In the genomic region with DNA sequence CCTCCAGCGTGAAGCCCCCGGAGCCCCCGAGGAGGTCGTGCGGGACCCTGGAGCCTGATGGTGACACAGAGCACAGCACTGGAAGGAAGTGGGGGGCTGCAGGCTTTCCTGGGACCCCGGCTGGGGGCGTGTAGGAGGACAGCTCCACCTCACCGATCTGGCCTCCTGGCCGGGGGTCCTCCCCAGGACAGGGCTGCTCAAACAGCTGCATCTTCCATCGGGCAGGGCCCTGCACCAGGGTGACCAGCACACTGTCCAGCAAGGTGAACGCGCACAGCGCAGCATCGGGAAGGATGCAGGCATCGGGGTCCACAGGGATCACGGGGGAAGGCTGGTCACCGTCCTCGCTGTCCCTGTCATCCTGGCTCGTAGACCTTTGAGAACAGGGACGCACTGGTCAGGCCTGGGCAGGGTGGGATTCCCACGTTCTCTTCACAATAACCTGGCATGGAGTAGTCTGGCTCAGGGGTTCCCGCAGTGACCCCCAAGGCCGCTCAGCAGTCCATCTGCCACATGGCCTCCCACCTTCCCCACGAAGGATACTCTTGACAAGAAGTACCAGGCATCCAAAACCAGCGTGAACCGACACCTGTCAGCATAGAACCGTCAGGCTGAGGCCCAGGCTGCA, we compare ENCODE assay signal across 9 cellular contexts. TPM values are rescaled to one million over a fixed set of nuclear protein-coding genes. Genes with fewer than 3 reads are reported as not detected.
A peak's percentile ranks its signal among the peaks of the same experiment; 100 is the strongest.
DNase-seq lines count a peak whose midpoint lies in the region; TF ChIP-seq lines count a peak whose summit lies in the region.
"Had no signal": no experiment of that assay in that cellular context is flagged by ENCODE, and none has a peak within 500 bp of the region (broad histone marks: within the 10 kb centered on the region; RNA-seq: fewer than 3 reads in every experiment).

No MANE protein-coding gene starts in this region.

- H3K79me2 ChIP-seq in PC-9 (ENCODE audit: low read depth) (peaks cover 7% of the 10 kb centered on the region; the same call in 1 of the 2 replicates), neural progenitor cell (ENCODE audit: low read depth) (peaks cover 15% of the 10 kb centered on the region)

- peaks cover 24% of the 10 kb centered on the region for H3K4me1 ChIP-seq in CD4-positive, alpha-beta memory T cell (ENCODE audit: insufficient read depth, low read length)
- peaks cover 10% of the 10 kb centered on the region for H3K4me1 ChIP-seq in PC-9 (replicated peaks; ENCODE audit: insufficient read depth)
- H3K4me1 ChIP-seq in neural progenitor cell, result peaks cover 5% of the 10 kb centered on the region

- peaks cover 17 to 43% (median 28%) of the 10 kb centered on the region in 4 donors for H3K4me1 Mint-ChIP-seq in CD4-positive, alpha-beta memory T cell
- peaks cover 31% of the 10 kb centered on the region for H3K4me1 Mint-ChIP-seq in neural progenitor cell

- CTCF ChIA-PET in CD4-positive, alpha-beta memory T cell (lab: Charles Lee; ENCODE audit: partially characterized antibody), result no interaction called here
- CTCF ChIA-PET in PC-9 (lab: Charles Lee), result interaction anchor here (1.7 kb wide), 1 partner anchor 50 kb away, joined by 5 read pairs; no protein-coding TSS in a partner anchor

- peak overlapping the region in 1 of 2 donors; percentile 81 for H3K4me3 ChIP-seq in CD4-positive, alpha-beta memory T cell (ENCODE audit: low read length in 2 of 2)
- H3K4me3 ChIP-seq in PC-9 (peak overlapping the region; percentile 62), epithelial cell of esophagus (ENCODE audit: low read length) (peak overlapping the region; percentile 82), neural progenitor cell (peak overlapping the region; percentile 97)

- H3K9me2 ChIP-seq in PC-9 (ENCODE audit: insufficient read depth), result no peaks in the 10 kb centered on the region

- peaks cover 10 to 33% of the 10 kb centered on the region in 2 donors for H3K36me3 Mint-ChIP-seq in CD4-positive, alpha-beta memory T cell
- peaks cover 11% of the 10 kb centered on the region for H3K36me3 Mint-ChIP-seq in neural progenitor cell

- peak overlapping the region; percentile 64 for H3K27ac ChIP-seq in CD4-positive, alpha-beta memory T cell (ENCODE audit: low read depth, low read length)
- H3K27ac ChIP-seq in PC-9 (no peak overlapping the region), neural progenitor cell (no peak overlapping the region)

- H3K9ac ChIP-seq in neural progenitor cell, result peak overlapping the region; percentile 60

- H3K4me3 Mint-ChIP-seq in CD4-positive, alpha-beta memory T cell, result peak overlapping the region; percentile 85 to 92 (median 88)
- peak overlapping the region; percentile 94 for H3K4me3 Mint-ChIP-seq in neural progenitor cell

- H3K27ac Mint-ChIP-seq in CD4-positive, alpha-beta memory T cell, result peak overlapping the region in 6 of 7 donors; percentile 36 to 78 (median 58)
- H3K27ac Mint-ChIP-seq in neural progenitor cell, result no peak overlapping the region

- H3K4me2 ChIP-seq in PC-9 (peak overlapping the region; percentile 90), neural progenitor cell (peak overlapping the region; percentile 93)

- H4K20me1 ChIP-seq in PC-9 (ENCODE audit: insufficient read depth), result no peaks in the 10 kb centered on the region
- H4K20me1 ChIP-seq in neural progenitor cell (ENCODE audit: low read depth), result peaks cover 6% of the 10 kb centered on the region

- TF ChIP-seq CTCF in PC-9 (conservative IDR thresholded peaks at IDR 0.05) (no peak), epithelial cell of esophagus (IDR thresholded peaks at IDR 0.05; ENCODE audit: insufficient read depth, low read depth, low read length, missing control alignments) (no peak), neural progenitor cell (IDR thresholded peaks at IDR 0.05) (no peak)

- H3K27me3 Mint-ChIP-seq in CD4-positive, alpha-beta memory T cell, result no peaks in the 10 kb centered on the region
- peaks cover 19% of the 10 kb centered on the region for H3K27me3 Mint-ChIP-seq in neural progenitor cell (ENCODE audit: insufficient read depth, low read depth)

- peak in 1 of 5 donors; percentile 46 for DNase-seq in CD4-positive, alpha-beta memory T cell
- no peak for DNase-seq in PC-9
- no peak for DNase-seq in epithelial cell of esophagus (ENCODE audit: low read depth)
- no peak for DNase-seq in neural progenitor cell (ENCODE audit: low spot score)
- no peak for DNase-seq in kidney tubule cell (ENCODE audit: low spot score)
- DNase-seq in NCI-H82 (lab: John Stamatoyannopoulos, UW), result no peak
- no peak for DNase-seq in HuH-7 (ENCODE audit: low spot score)
- DNase-seq in iPS-NIHi11 (ENCODE audit: low spot score), result no peak
- DNase-seq: NCI-H1092 had no signal

- no peaks in the 10 kb centered on the region for H3K9me3 Mint-ChIP-seq in CD4-positive, alpha-beta memory T cell
- H3K9me3 Mint-ChIP-seq in neural progenitor cell, result no peaks in the 10 kb centered on the region

- POLR2A ChIA-PET in CD4-positive, alpha-beta memory T cell (lab: Charles Lee; ENCODE audit: partially characterized antibody), result interaction anchor here (2.4 to 9.1 kb wide), 3 partner anchors 14 to 39 kb away, joined by 16 to 138 read pairs (median 27); partner anchors contain the start of gene ACTG1
- POLR2A ChIA-PET in PC-9 (lab: Charles Lee; ENCODE audit: unreplicated experiment), result no interaction called here

- H3K9me3 ChIP-seq in CD4-positive, alpha-beta memory T cell (ENCODE audit: control insufficient read depth in 1 of 2, low read length in 2 of 2), result no peaks in the 10 kb centered on the region
- H3K9me3 ChIP-seq in PC-9 (ENCODE audit: insufficient read depth, low read depth) (no peaks in the 10 kb centered on the region), neural progenitor cell (ENCODE audit: low read depth) (no peaks in the 10 kb centered on the region)

- peaks cover 27% of the 10 kb centered on the region for H3K36me3 ChIP-seq in CD4-positive, alpha-beta memory T cell (ENCODE audit: insufficient read depth, low read length)
- no peaks in the 10 kb centered on the region for H3K36me3 ChIP-seq in PC-9 (ENCODE audit: low read depth)
- H3K36me3 ChIP-seq in neural progenitor cell, result no peaks in the 10 kb centered on the region

- H3K27me3 ChIP-seq in CD4-positive, alpha-beta memory T cell (ENCODE audit: insufficient read depth, low read length), result no peaks in the 10 kb centered on the region
- H3K27me3 ChIP-seq in PC-9 (ENCODE audit: insufficient read depth, low read depth) (no peaks in the 10 kb centered on the region), neural progenitor cell (no peaks in the 10 kb centered on the region)

- intact Hi-C loops in CD4-positive, alpha-beta memory T cell (cut with micrococcal nuclease), result loop anchor here (5.0 kb wide), 1 partner anchor 254 kb away; the partner anchor contains the start of gene SLC38A10
- intact Hi-C loops in PC-9 (cut with micrococcal nuclease; ENCODE audit: unreplicated experiment), result no loop called here

- H3F3A ChIP-seq in PC-9 (ENCODE audit: insufficient read depth, low read depth) (peaks cover 24% of the 10 kb centered on the region), neural progenitor cell (ENCODE audit: low read depth) (peaks cover 16% of the 10 kb centered on the region)

- H2AFZ ChIP-seq in PC-9, result no peak overlapping the region
- H2AFZ ChIP-seq in neural progenitor cell (replicated peaks), result no peak overlapping the region

- no TSS peak for BruUV-seq in PC-9 (replicated peaks; lab: Mats Ljungman, UMichigan)

RNA-seq across cellular contexts. Expression of gene FAAP100, which starts 1.2 kb away (rescaled TPM):
- total RNA-seq in CD4-positive, alpha-beta memory T cell, result 10 to 100 TPM; 51.0 to 56.0 TPM
- 10 to 100 TPM in 1 of 2 donors, 1 to 10 TPM in 1; 8.5 to 16.8 TPM for polyA plus RNA-seq in CD4-positive, alpha-beta memory T cell
- total RNA-seq in PC-9 (2021), result 34.0 and 43.8 TPM in 2 replicates
- total RNA-seq in neural progenitor cell (ENCODE audit: low replicate concordance), result 9.7 and 36.5 TPM in 2 replicates

RNA-seq across cellular contexts. Expression of gene FSCN2, which starts 22.8 kb away (rescaled TPM):
- total RNA-seq in CD4-positive, alpha-beta memory T cell, result 1 to 10 TPM in 1 of 2 experiments, under 1 TPM in 1; 0.75 to 1.0 TPM
- under 1 TPM in 1 of 2 donors, not detected in 1; 0.20 TPM for polyA plus RNA-seq in CD4-positive, alpha-beta memory T cell
- total RNA-seq in PC-9 (2021) (4.3 and 11.5 TPM in 2 replicates), neural progenitor cell (ENCODE audit: low replicate concordance) (0.28 TPM in 1 of 2 replicates, not detected in the other)

RNA-seq across cellular contexts. Expression of gene ACTG1, which starts 38.3 kb away (rescaled TPM):
- total RNA-seq in CD4-positive, alpha-beta memory T cell, result 1,000 to 10,000 TPM; 1,031 to 1,038 TPM
- polyA plus RNA-seq in CD4-positive, alpha-beta memory T cell, result 1,000 to 10,000 TPM; 1,338 to 1,651 TPM
- total RNA-seq in PC-9 (2021) (3,629 and 4,502 TPM in 2 replicates), neural progenitor cell (ENCODE audit: low replicate concordance) (1,228 and 2,405 TPM in 2 replicates)
